In the genomic region with DNA sequence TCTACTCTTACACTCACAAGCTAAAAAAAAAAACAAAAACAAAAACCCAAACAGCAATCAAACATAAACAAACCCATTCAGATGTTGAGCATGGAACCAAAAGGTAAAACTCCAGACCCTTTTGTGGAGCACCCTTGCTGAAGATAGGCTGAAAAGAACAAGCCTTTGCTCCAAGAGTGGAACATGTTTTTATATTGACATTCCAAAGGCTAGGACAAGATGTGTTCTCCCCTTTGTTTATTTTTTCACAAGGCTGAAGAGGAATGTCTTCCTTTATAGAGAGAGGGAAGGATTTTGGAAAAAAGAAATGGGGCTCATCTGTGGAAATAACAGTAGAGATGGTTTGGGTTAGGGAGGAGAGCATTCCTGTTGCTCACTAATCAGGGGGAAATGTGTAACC, we compare ENCODE assay signal across 22 cellular contexts.
"Had no signal": no experiment of that assay in that cellular context is flagged by ENCODE, and none has a peak within 500 bp of the region (broad histone marks: within the 10 kb centered on the region; RNA-seq: fewer than 3 reads in every experiment).

No MANE protein-coding gene starts in this region.

- H3K4me1 ChIP-seq: parathyroid adenoma, psoas muscle, right lobe of liver, spleen had no signal

- H3K79me2 ChIP-seq: parathyroid adenoma had no signal

- H3K4me1 Mint-ChIP-seq: naive thymus-derived CD8-positive, alpha-beta T cell; neural crest cell; stimulated activated memory B cell treated with anti-CD40 and anti-IgM and Interleukin-4, amounts not matched to agents 10 μg/mL and 1 μg/mL and 100 μg/mL, for 72 hours had no signal

- H3K4me3 Mint-ChIP-seq: endodermal cell; naive thymus-derived CD8-positive, alpha-beta T cell; neural crest cell; stimulated activated memory B cell treated with anti-CD40 and anti-IgM and Interleukin-4, amounts not matched to agents 10 μg/mL and 1 μg/mL and 100 μg/mL, for 72 hours; stimulated activated naive CD8-positive, alpha-beta T cell treated with anti-CD3 and anti-CD28 coated beads, Interleukin-15, Interleukin-2, amounts not matched to agents 100 ng/mL and 50 ng/mL, for 24 hours had no signal

- H3K4me3 ChIP-seq: coronary artery, heart left ventricle, mucosa of descending colon, psoas muscle, right lobe of liver, spleen, thoracic aorta had no signal

- H3K9ac ChIP-seq: parathyroid adenoma had no signal

- DNase-seq: effector CD4-positive, alpha-beta T cell; endodermal cell; heart left ventricle; islet precursor cell; mammary epithelial cell; mucosa of descending colon; naive thymus-derived CD8-positive, alpha-beta T cell; psoas muscle; retina; right lobe of liver; spleen; stimulated activated CD4-positive, alpha-beta T cell treated with anti-CD3 and anti-CD28 coated beads, Interleukin-15, amount 100 ng/mL, for 24 hours; stimulated activated CD4-positive, alpha-beta T cell treated with anti-CD3 and anti-CD28 coated beads, Interleukin-1b, Interleukin-23, amount 100 ng/mL, for 48 hours; stimulated activated CD4-positive, alpha-beta T cell treated with anti-CD3 and anti-CD28 coated beads, Interleukin-4, amount 100 ng/mL, for 24 hours; trophoblast cell had no signal

- H2AFZ ChIP-seq: parathyroid adenoma had no signal

- H3K36me3 ChIP-seq: heart left ventricle, right lobe of liver, spleen, thoracic aorta had no signal

- H3K27me3 ChIP-seq: heart left ventricle, right lobe of liver, spleen had no signal

- H3K9me3 Mint-ChIP-seq: stimulated activated naive CD8-positive, alpha-beta T cell treated with anti-CD3 and anti-CD28 coated beads, Interleukin-15, Interleukin-2, amounts not matched to agents 100 ng/mL and 50 ng/mL, for 24 hours had no signal

- H3K9me3 ChIP-seq: heart left ventricle, mucosa of descending colon, psoas muscle, right lobe of liver, spleen, thoracic aorta had no signal

- H3K27ac Mint-ChIP-seq: naive thymus-derived CD8-positive, alpha-beta T cell; stimulated activated memory B cell treated with anti-CD40 and anti-IgM and Interleukin-4, amounts not matched to agents 10 μg/mL and 1 μg/mL and 100 μg/mL, for 72 hours; stimulated activated naive CD8-positive, alpha-beta T cell treated with anti-CD3 and anti-CD28 coated beads, Interleukin-15, Interleukin-2, amounts not matched to agents 100 ng/mL and 50 ng/mL, for 24 hours had no signal

- H3K27ac ChIP-seq: coronary artery, heart left ventricle, parathyroid adenoma, psoas muscle, right lobe of liver had no signal

- ATAC-seq: heart left ventricle; left lobe of liver; mucosa of descending colon; naive thymus-derived CD8-positive, alpha-beta T cell; psoas muscle; right lobe of liver; stimulated activated memory B cell treated with anti-CD40 and anti-IgM and Interleukin-4, amounts not matched to agents 10 μg/mL and 1 μg/mL and 100 μg/mL, for 72 hours had no signal

- H3K36me3 Mint-ChIP-seq: stimulated activated memory B cell treated with anti-CD40 and anti-IgM and Interleukin-4, amounts not matched to agents 10 μg/mL and 1 μg/mL and 100 μg/mL, for 72 hours had no signal
